ENCODE assay signal across 1 cellular context in the genomic region with DNA sequence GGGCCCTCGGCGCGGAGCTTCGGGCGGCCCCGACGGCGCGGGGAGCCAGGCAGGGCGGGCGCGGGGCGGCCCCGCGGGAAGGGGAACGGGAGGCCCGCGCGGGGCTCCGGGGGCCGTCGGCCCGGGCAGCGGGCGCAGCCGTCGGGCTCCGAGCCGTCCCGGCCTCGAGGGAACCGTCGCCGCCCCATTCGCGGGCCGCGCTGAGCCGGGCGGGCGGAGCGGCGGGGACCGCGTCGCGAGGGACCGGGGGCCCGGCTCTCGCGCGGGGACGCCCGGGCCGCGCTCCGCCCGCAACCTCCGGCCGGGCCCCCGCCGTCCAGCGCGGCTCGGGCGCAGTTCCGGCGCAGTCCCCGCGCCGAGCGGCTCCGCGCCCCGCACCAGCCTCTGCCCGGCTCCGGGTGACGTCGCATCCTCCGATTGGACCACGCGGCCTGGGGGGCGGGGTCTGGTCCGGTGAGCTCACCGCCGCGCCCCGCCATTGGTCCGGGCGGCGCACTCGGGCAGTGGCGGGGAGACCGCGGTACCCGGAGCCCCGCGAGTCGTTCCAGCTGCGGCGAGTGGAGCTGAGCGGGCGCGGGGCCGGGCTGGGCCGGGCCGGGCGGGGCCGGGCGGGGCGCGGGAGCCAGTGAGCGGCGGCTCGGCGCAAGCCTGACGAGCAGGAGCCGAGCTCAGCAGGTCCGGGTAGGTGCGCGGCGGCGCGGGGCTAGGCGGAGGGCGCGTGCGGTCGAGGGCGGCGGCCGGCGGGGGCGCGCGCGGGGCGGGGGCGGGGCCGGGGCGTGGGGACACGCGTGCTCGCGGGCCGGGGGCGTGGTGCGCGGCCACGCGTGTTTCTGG.
A peak's percentile ranks its signal among the peaks of the same experiment; 100 is the strongest.
TF ChIP-seq lines count a peak whose summit lies in the region.

No MANE protein-coding gene starts in this region.

TF ChIP-seq in IMR-90, 13 proteins besides CTCF, POLR2A, EP300 and RAD21 (continued from another document):
- TF ChIP-seq MXI1 (IDR thresholded peaks at IDR 0.05; ENCODE audit: borderline replicate concordance, low read depth, low read length), result no peak
- TF ChIP-seq BHLHE40 (IDR thresholded peaks at IDR 0.05; ENCODE audit: low read depth, low read length), result no peak
- no peak for TF ChIP-seq CHD1 (IDR thresholded peaks at IDR 0.05; ENCODE audit: low read depth, low read length)
- TF ChIP-seq, protein P1, sequence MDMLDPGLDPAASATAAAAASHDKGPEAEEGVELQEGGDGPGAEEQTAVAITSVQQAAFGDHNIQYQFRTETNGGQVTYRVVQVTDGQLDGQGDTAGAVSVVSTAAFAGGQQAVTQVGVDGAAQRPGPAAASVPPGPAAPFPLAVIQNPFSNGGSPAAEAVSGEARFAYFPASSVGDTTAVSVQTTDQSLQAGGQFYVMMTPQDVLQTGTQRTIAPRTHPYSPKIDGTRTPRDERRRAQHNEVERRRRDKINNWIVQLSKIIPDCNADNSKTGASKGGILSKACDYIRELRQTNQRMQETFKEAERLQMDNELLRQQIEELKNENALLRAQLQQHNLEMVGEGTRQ (IDR thresholded peaks at IDR 0.05; ENCODE audit: low read depth, low read length), result no peak; the same call in 1 of the 2 replicates
- no peak for TF ChIP-seq MAFK (IDR thresholded peaks at IDR 0.05; ENCODE audit: low read depth, low read length)
- no peak for TF ChIP-seq NFE2L2 (IDR thresholded peaks at IDR 0.05; ENCODE audit: low read depth, low read length)
- no peak for TF ChIP-seq ELK1 (IDR thresholded peaks at IDR 0.05; ENCODE audit: borderline replicate concordance, low read depth, low read length)
- no peak for TF ChIP-seq RCOR1 (IDR thresholded peaks at IDR 0.05; ENCODE audit: insufficient replicate concordance, low read length)
- peak; percentile 99 for TF ChIP-seq RFX5 (IDR thresholded peaks at IDR 0.05; ENCODE audit: low read depth, low read length)
- TF ChIP-seq CEBPB (IDR thresholded peaks at IDR 0.05; ENCODE audit: low read depth, low read length), result no peak
